In the genomic region with DNA sequence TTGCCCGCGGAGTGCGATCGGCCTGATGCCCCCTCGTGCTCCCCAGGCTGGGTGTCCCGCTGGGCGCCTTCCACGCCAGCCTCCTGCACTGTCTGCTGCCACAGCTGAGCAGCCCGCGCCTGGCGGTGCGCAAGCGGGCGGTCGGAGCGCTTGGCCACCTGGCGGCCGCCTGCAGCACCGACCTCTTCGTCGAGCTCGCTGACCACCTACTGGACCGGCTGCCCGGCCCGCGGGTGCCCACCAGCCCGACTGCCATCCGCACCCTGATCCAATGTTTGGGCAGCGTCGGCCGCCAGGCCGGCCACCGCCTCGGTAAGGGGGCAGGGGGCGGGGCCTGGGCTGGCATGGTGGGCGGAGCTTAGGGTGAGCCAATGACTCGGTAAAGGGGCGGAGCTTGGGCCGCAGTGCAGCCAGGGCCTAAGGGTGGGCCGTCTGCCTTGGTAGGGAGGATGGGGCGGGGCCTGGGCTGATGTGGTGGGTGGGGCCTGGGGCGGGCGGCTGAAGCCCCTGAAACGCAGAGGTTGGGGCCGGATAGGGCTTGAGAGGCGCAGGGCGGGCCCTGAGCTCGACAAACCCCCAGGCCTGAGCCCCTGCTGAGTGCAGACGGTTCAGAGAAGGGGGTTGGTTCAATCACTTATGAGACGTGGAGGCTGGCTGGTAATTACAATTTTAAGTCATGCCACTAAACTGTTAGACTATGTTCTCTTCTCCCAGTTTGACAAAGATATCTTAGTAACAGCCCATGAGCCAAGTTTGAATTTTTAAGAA, we compare ENCODE assay signal across 8 cellular contexts. TPM values are rescaled to one million over a fixed set of nuclear protein-coding genes. Genes with fewer than 3 reads are reported as not detected.
DNase-seq lines count a peak whose midpoint lies in the region; ATAC-seq and TF ChIP-seq lines count a peak whose summit lies in the region.

No MANE protein-coding gene starts in this region.

- peak overlapping the region; percentile 58 for H4K91ac ChIP-seq in mesenchymal stem cell (ENCODE audit: low read length)

- peak overlapping the region; percentile 91 for H4K8ac ChIP-seq in mesenchymal stem cell (ENCODE audit: low read length)

- CTCF ChIA-PET in AG04450 (lab: Charles Lee) = interaction anchor here (0.5 to 4.0 kb wide), 29 partner anchors 8 to 330 kb away, joined by 3 to 24 read pairs (median 3); partner anchors contain the start of genes CAND2, RPL32 and TMEM40

- H2BK120ac ChIP-seq in mesenchymal stem cell (ENCODE audit: low read depth, low read length) = no peak overlapping the region

- peak overlapping the region; percentile 68 for H3K9ac ChIP-seq in mesenchymal stem cell (ENCODE audit: low read length)

- peak overlapping the region; percentile 85 to 88 for H3K18ac ChIP-seq in mesenchymal stem cell (ENCODE audit: low read depth in 1 of 2, low read length in 2 of 2)

- H3K27ac ChIP-seq in AG04450 (ENCODE audit: low read depth, low read length) (no peak overlapping the region), mesenchymal stem cell (ENCODE audit: low read length, poor library complexity, severe bottlenecking) (peak overlapping the region; percentile 35)
- H3K27ac ChIP-seq in effector memory CD4-positive, alpha-beta T cell (ENCODE audit: insufficient read depth, low read length, poor library complexity, severe bottlenecking) = peak overlapping the region; percentile 37

- peak overlapping the region in 1 of 2 experiments; percentile 91 for H3K14ac ChIP-seq in mesenchymal stem cell (ENCODE audit: low read length in 2 of 2)

- H2BK15ac ChIP-seq in mesenchymal stem cell (ENCODE audit: low read depth, poor library complexity, severe bottlenecking) = peak overlapping the region; percentile 13

- H3K4me2 ChIP-seq in mesenchymal stem cell (ENCODE audit: low read length, poor library complexity, severe bottlenecking) = peak overlapping the region; percentile 86

- DNase-seq in AG04450 (ENCODE audit: low read depth, low spot score) = peak; percentile 66
- peak; percentile 91 for DNase-seq in NCI-H748 (lab: John Stamatoyannopoulos, UW; ENCODE audit: unreplicated experiment)
- DNase-seq in activated CD8-positive, alpha-beta memory T cell treated with anti-CD3 and anti-CD28 coated beads for 24 hours = peak; percentile 99
- DNase-seq in effector memory CD4-positive, alpha-beta T cell = peak; percentile 87 to 94 (median 93)
- peak; percentile 91 for DNase-seq in mesenchymal stem cell
- DNase-seq in stimulated activated CD8-positive, alpha-beta memory T cell treated with anti-CD3 and anti-CD28 coated beads, Interleukin-12 subunit alpha, Interleukin-12 subunit beta, amount 100 ng/mL, for 1 hour (ENCODE audit: low read depth) = peak; percentile 87

- under 1% methylated on average over 49 of the region's 50 CpGs for WGBS in mesenchymal stem cell

- POLR2A ChIA-PET in AG04450 (lab: Yijun Ruan, JAX) = interaction anchor here (0.5 to 2.2 kb wide), 8 partner anchors 10 to 87 kb away, joined by 3 to 14 read pairs (median 4); partner anchors contain the start of genes CAND2 and RPL32

- peak; percentile 76 for TF ChIP-seq CTCF in AG04450 (IDR thresholded peaks at IDR 0.05; ENCODE audit: low read depth, low read length)

- peaks cover 4% of the 10 kb centered on the region for H3K4me1 ChIP-seq in effector memory CD4-positive, alpha-beta T cell (ENCODE audit: control insufficient read depth, insufficient read depth, low read length, poor library complexity, severe bottlenecking)
- H3K4me1 ChIP-seq in mesenchymal stem cell (ENCODE audit: control insufficient read depth, insufficient read depth, low read depth, low read length) = peaks cover 9% of the 10 kb centered on the region

- ATAC-seq in GM18870 (IDR thresholded peaks at IDR 0.05; ENCODE audit: unreplicated experiment) (peak; percentile 92), HG03139 (IDR thresholded peaks at IDR 0.05; ENCODE audit: unreplicated experiment) (peak; percentile 98)

- no peaks in the 10 kb centered on the region for H3K36me3 ChIP-seq in effector memory CD4-positive, alpha-beta T cell (ENCODE audit: control insufficient read depth, insufficient read depth, low read length)
- H3K36me3 ChIP-seq in mesenchymal stem cell (ENCODE audit: control insufficient read depth in 1 of 2, insufficient read depth in 2 of 2, low read depth in 1 of 2, low read length in 2 of 2) = peaks cover 0 to 36% of the 10 kb centered on the region in 2 experiments

- H3K9me3 ChIP-seq in AG04450 (ENCODE audit: control insufficient read depth, insufficient read depth, low read length) (no peaks in the 10 kb centered on the region; the same call in 1 of the 2 replicates), mesenchymal stem cell (ENCODE audit: control insufficient read depth, low read length) (no peaks in the 10 kb centered on the region)
- no peaks in the 10 kb centered on the region for H3K9me3 ChIP-seq in effector memory CD4-positive, alpha-beta T cell (ENCODE audit: control insufficient read depth, low read length)

- no peak overlapping the region for H2AK5ac ChIP-seq in mesenchymal stem cell (ENCODE audit: low read length, severe bottlenecking)

- no peak overlapping the region for H3K23ac ChIP-seq in mesenchymal stem cell (ENCODE audit: low read length in 2 of 2)

- H2BK12ac ChIP-seq in mesenchymal stem cell (ENCODE audit: low read length in 2 of 2) = peak overlapping the region in 1 of 2 experiments; percentile 86

- peak overlapping the region; percentile 60 to 70 for H3K4ac ChIP-seq in mesenchymal stem cell (ENCODE audit: low read depth in 1 of 2, low read length in 2 of 2)

- H3K79me1 ChIP-seq in mesenchymal stem cell (replicated peaks; ENCODE audit: low read length, poor library complexity, severe bottlenecking) = no peaks in the 10 kb centered on the region

- peak overlapping the region; percentile 47 for H2BK5ac ChIP-seq in mesenchymal stem cell (ENCODE audit: low read depth, low read length, poor library complexity, severe bottlenecking)

- peak overlapping the region; percentile 59 for H3K4me3 ChIP-seq in AG04450 (ENCODE audit: low read depth, low read length)
- H3K4me3 ChIP-seq in effector memory CD4-positive, alpha-beta T cell (ENCODE audit: insufficient read depth, low read depth, low read length, poor library complexity, severe bottlenecking) = peak overlapping the region; percentile 77
- H3K4me3 ChIP-seq in mesenchymal stem cell (ENCODE audit: insufficient read depth in 1 of 2, low read depth in 1 of 2, low read length in 2 of 2) = peak overlapping the region; percentile 68 to 79

- no peaks in the 10 kb centered on the region for H3K27me3 ChIP-seq in AG04450 (ENCODE audit: control insufficient read depth, insufficient read depth, low read length)
- no peaks in the 10 kb centered on the region for H3K27me3 ChIP-seq in effector memory CD4-positive, alpha-beta T cell (replicated peaks; ENCODE audit: control insufficient read depth, insufficient read depth, low read length, poor library complexity, severe bottlenecking)
- peaks cover 0 to 16% of the 10 kb centered on the region in 2 experiments for H3K27me3 ChIP-seq in mesenchymal stem cell (ENCODE audit: control insufficient read depth in 1 of 2, insufficient read depth in 1 of 2, low read length in 2 of 2)

- H2AFZ ChIP-seq in mesenchymal stem cell (ENCODE audit: low read depth, low read length) = peak overlapping the region; percentile 92

RNA-seq across cellular contexts. Expression of gene CAND2, which starts 13.7 kb away (rescaled TPM):
- polyA plus RNA-seq in AG04450 (2011; rRNA removed) = 5.8 and 7.3 TPM in 2 replicates
- polyA minus RNA-seq in AG04450 (2011; rRNA and poly(A)+ RNA removed) = 13.7 and 14.7 TPM in 2 replicates
- polyA plus RNA-seq in mesenchymal stem cell (2013, experiment 1 of 2) = 3.9 TPM
- 3.7 TPM for polyA plus RNA-seq in mesenchymal stem cell (2013, experiment 2 of 2)

RNA-seq across cellular contexts. Expression of gene RPL32, which starts 31.2 kb away (rescaled TPM):
- polyA plus RNA-seq in AG04450 (2011; rRNA removed) = 3,211 and 3,269 TPM in 2 replicates
- polyA minus RNA-seq in AG04450 (2011; rRNA and poly(A)+ RNA removed) = 911 and 957 TPM in 2 replicates
- 1,587 TPM for polyA plus RNA-seq in mesenchymal stem cell (2013, experiment 1 of 2)
- 1,642 TPM for polyA plus RNA-seq in mesenchymal stem cell (2013, experiment 2 of 2)

RNA-seq across cellular contexts. Expression of gene TMEM40, which starts 51.1 kb away (rescaled TPM):
- 0.41 and 0.47 TPM in 2 replicates for polyA plus RNA-seq in AG04450 (2011; rRNA removed)
- polyA minus RNA-seq in AG04450 (2011; rRNA and poly(A)+ RNA removed) = 1.1 TPM in 1 of 2 replicates, not detected in the other
- polyA plus RNA-seq in mesenchymal stem cell (2013, experiment 1 of 2) = 0.08 TPM
- polyA plus RNA-seq in mesenchymal stem cell (2013, experiment 2 of 2) = 0.03 TPM
